Comparison of ENCODE assay signal across 21 cellular contexts in the genomic region with DNA sequence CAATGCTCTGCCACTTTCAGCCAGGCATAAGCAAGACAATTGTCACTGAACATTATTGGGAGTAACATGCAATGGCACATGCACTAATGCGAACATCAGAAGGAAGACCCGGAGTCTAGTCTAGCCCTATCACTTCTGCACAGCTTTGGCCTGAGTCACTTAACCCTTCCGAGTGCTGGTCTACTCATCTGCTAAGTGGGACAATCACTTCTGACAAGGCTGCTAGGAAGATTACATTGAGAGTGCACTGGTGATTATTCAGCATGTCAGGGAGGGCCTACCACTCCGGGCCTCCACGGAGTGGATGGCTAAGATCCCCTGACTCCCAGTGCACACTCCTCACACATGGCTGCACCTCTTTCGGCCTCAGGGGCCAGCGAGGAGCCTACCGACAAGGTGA.
"Had no signal": no experiment of that assay in that cellular context is flagged by ENCODE, and none has a peak within 500 bp of the region (broad histone marks: within the 10 kb centered on the region; RNA-seq: fewer than 3 reads in every experiment).

No MANE protein-coding gene starts in this region.

- H3K9me3 ChIP-seq: esophagus muscularis mucosa, gastrocnemius medialis, left ventricle myocardium inferior, lower lobe of right lung, psoas muscle, spleen, testis, tibial nerve, upper lobe of right lung had no signal

- H3K27ac ChIP-seq: epithelial cell of prostate, esophagus muscularis mucosa, gastrocnemius medialis, left ventricle myocardium inferior, lower lobe of right lung, psoas muscle, spleen, testis, tibial nerve, upper lobe of right lung had no signal

- H3K36me3 ChIP-seq: esophagus muscularis mucosa, gastrocnemius medialis, left ventricle myocardium inferior, lower lobe of right lung, spleen, tibial nerve, upper lobe of right lung had no signal

- DNase-seq: effector memory CD8-positive, alpha-beta T cell; gastrocnemius medialis; immature natural killer cell; left ventricle myocardium inferior; lower lobe of right lung; naive thymus-derived CD4-positive, alpha-beta T cell; nephron progenitor cell; psoas muscle; spleen; stimulated activated CD4-positive, alpha-beta T cell treated with anti-CD3 and anti-CD28 coated beads, Interleukin-15, amount 100 ng/mL, for 24 hours; stimulated activated CD4-positive, alpha-beta T cell treated with anti-CD3 and anti-CD28 coated beads, Interleukin-1b, Interleukin-23, amount 100 ng/mL, for 48 hours; stimulated activated CD4-positive, alpha-beta T cell treated with anti-CD3 and anti-CD28 coated beads, Interleukin-4, amount 100 ng/mL, for 24 hours; testis; upper lobe of right lung had no signal

- H3K4me1 ChIP-seq: lower lobe of right lung, tibial nerve, upper lobe of right lung had no signal

- H3K4me3 ChIP-seq: esophagus muscularis mucosa, gastrocnemius medialis, left ventricle myocardium inferior, lower lobe of right lung, psoas muscle, spleen, testis, tibial nerve, upper lobe of right lung had no signal

- FAIRE-seq: colon, keratinocyte had no signal

- H3K27me3 ChIP-seq: gastrocnemius medialis, testis, tibial nerve, upper lobe of right lung had no signal

- ATAC-seq: effector memory CD8-positive, alpha-beta T cell; gastrocnemius medialis; lower lobe of right lung; naive thymus-derived CD4-positive, alpha-beta T cell; sciatic nerve; stimulated activated memory B cell treated with anti-CD40 and anti-IgM and Interleukin-4, amounts not matched to agents 10 μg/mL and 1 μg/mL and 100 μg/mL, for 72 hours; upper lobe of right lung had no signal
